In the genomic region with DNA sequence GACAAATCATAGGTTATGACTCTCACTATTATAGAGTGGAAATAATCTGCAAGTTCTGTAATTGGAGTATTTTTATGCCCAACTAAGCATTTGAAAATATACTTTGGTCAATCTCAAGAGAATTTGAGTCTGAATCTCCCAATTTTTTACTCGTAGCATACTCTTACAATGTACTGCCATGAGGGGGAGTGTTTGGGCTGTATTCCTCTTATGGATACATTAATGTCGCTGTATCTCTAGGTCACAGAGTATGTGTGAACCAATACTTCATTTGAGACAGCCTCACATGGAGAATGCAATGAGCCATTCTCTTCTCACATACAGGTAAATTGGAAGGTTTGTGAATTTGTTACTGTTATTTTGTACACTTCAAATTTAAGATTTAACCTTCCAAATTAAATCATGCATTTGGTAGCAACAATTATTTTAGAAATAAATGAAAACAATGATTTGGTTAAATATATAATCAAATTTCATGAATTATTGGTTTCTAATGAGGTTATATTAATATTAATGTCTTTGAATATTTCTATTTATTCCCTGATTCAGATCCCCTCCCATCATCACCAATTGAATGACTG, we compare ENCODE assay signal across 8 cellular contexts. TPM values are rescaled to one million over a fixed set of nuclear protein-coding genes. Genes with fewer than 3 reads are reported as not detected.
DNase-seq lines count a peak whose midpoint lies in the region; ATAC-seq, FAIRE-seq and TF ChIP-seq lines count a peak whose summit lies in the region.

No MANE protein-coding gene starts in this region.

- no peak overlapping the region for H3K9ac ChIP-seq in liver (ENCODE audit: low read depth in 1 of 2, low read length in 2 of 2)

- TF ChIP-seq RAD21 in liver (IDR thresholded peaks at IDR 0.05): peak; percentile 79 to 84

- H3K27me3 ChIP-seq in Peyer's patch (no peaks in the 10 kb centered on the region), liver (ENCODE audit: control insufficient read depth in 4 of 4, insufficient read depth in 4 of 4, low read length in 3 of 4) (peaks cover 0 to 4% (median 1%) of the 10 kb centered on the region in 4 donors), aorta (ENCODE audit: control insufficient read depth in 1 of 2, insufficient read depth in 2 of 2, low read length in 1 of 2) (no peaks in the 10 kb centered on the region)

- H3K9me3 ChIP-seq in Peyer's patch: no peaks in the 10 kb centered on the region
- H3K9me3 ChIP-seq in liver (ENCODE audit: control insufficient read depth in 4 of 4, low read length in 3 of 4): no peaks in the 10 kb centered on the region
- no peaks in the 10 kb centered on the region for H3K9me3 ChIP-seq in aorta (ENCODE audit: control insufficient read depth, low read length)

- peak in 5 of 6 experiments; percentile 11 to 68 (median 60) for DNase-seq in stimulated activated naive CD4-positive, alpha-beta T cell (lab: John Stamatoyannopoulos, UW)
- DNase-seq in stimulated activated naive CD4-positive, alpha-beta T cell treated with Interleukin-2 at 50 U/mL for 16 hours (lab: John Stamatoyannopoulos, UW): no peak
- peak; percentile 12 for DNase-seq in H54 (ENCODE audit: insufficient read length, low spot score)
- peak; percentile 41 for DNase-seq in KG1 (lab: John Stamatoyannopoulos, UW)
- DNase-seq in Peyer's patch: peak in 1 of 3 donors; percentile 54
- peak; percentile 66 for DNase-seq in cerebellar cortex (ENCODE audit: low spot score)
- no peak for DNase-seq in aorta

- H3K4me1 ChIP-seq in Peyer's patch: no peaks in the 10 kb centered on the region
- H3K4me1 ChIP-seq in liver (ENCODE audit: control insufficient read depth in 4 of 4, insufficient read depth in 4 of 4, low read length in 3 of 4): no peaks in the 10 kb centered on the region
- H3K4me1 ChIP-seq in aorta (ENCODE audit: control insufficient read depth in 1 of 2, insufficient read depth in 2 of 2, low read length in 2 of 2): no peaks in the 10 kb centered on the region

- TF ChIP-seq CTCF in Peyer's patch (IDR thresholded peaks at IDR 0.05): peak in 5 of 6 experiments; percentile 69 to 89 (median 87)
- peak; percentile 37 for TF ChIP-seq CTCF in liver (IDR thresholded peaks at IDR 0.05; ENCODE audit: low read depth, low read length, missing input control)

- 7% methylated on average over 2 of the region's 2 CpGs for WGBS in liver
- 0 to 2% methylated on average over 2 of the region's 2 CpGs for WGBS in aorta, 2 donors

- peak; percentile 86 for ATAC-seq in aorta (ENCODE audit: low FRiP score)

- intact Hi-C loops in aorta (cut with DNase I): loop anchor here in 1 of 2 donors (2.0 kb wide), 1 partner anchor 191 kb away; no protein-coding TSS in a partner anchor

- H3K4me3 ChIP-seq in Peyer's patch: no peak overlapping the region
- H3K4me3 ChIP-seq in liver (ENCODE audit: low read depth in 1 of 3, low read length in 3 of 3): no peak overlapping the region
- H3K4me3 ChIP-seq in aorta (ENCODE audit: low read length in 2 of 2): no peak overlapping the region

- TF ChIP-seq POLR2A in H54 (IDR thresholded peaks at IDR 0.05; ENCODE audit: low read depth, low read length) (no peak), Peyer's patch (IDR thresholded peaks at IDR 0.05) (no peak)

- H3K27ac ChIP-seq in Peyer's patch: no peak overlapping the region
- no peak overlapping the region for H3K27ac ChIP-seq in liver (ENCODE audit: low read depth in 1 of 2, low read length in 2 of 2)
- no peak overlapping the region for H3K27ac ChIP-seq in aorta (ENCODE audit: low read depth in 1 of 2, low read length in 2 of 2)

- peak; percentile 90 for FAIRE-seq in H54 (lab: Jason Lieb, UNC)

- H3K36me3 ChIP-seq in Peyer's patch (no peaks in the 10 kb centered on the region), liver (ENCODE audit: control insufficient read depth in 4 of 4, insufficient read depth in 3 of 4, low read depth in 1 of 4, low read length in 3 of 4) (no peaks in the 10 kb centered on the region), aorta (ENCODE audit: control insufficient read depth in 1 of 2, insufficient read depth in 2 of 2, low read length in 1 of 2) (no peaks in the 10 kb centered on the region)

TF ChIP-seq in liver, 16 proteins besides CTCF, POLR2A, EP300 and RAD21:
- TF ChIP-seq TAF1 (conservative IDR thresholded peaks at IDR 0.05) (no peak), RXRA (IDR thresholded peaks at IDR 0.05) (no peak), NR2F2 (IDR thresholded peaks at IDR 0.05) (no peak), JUND (IDR thresholded peaks at IDR 0.05) (no peak), FOXA2 (IDR thresholded peaks at IDR 0.05) (no peak), YY1 (IDR thresholded peaks at IDR 0.05) (no peak), EGR1 (IDR thresholded peaks at IDR 0.05; ENCODE audit: low read depth in 2 of 2) (no peak), HNF4G (IDR thresholded peaks at IDR 0.05) (no peak), GABPA (IDR thresholded peaks at IDR 0.05 in 1 of 2, conservative IDR thresholded peaks at IDR 0.05 in 1 of 2) (no peak), HNF4A (conservative IDR thresholded peaks at IDR 0.05) (no peak)
- TF ChIP-seq, protein P1, sequence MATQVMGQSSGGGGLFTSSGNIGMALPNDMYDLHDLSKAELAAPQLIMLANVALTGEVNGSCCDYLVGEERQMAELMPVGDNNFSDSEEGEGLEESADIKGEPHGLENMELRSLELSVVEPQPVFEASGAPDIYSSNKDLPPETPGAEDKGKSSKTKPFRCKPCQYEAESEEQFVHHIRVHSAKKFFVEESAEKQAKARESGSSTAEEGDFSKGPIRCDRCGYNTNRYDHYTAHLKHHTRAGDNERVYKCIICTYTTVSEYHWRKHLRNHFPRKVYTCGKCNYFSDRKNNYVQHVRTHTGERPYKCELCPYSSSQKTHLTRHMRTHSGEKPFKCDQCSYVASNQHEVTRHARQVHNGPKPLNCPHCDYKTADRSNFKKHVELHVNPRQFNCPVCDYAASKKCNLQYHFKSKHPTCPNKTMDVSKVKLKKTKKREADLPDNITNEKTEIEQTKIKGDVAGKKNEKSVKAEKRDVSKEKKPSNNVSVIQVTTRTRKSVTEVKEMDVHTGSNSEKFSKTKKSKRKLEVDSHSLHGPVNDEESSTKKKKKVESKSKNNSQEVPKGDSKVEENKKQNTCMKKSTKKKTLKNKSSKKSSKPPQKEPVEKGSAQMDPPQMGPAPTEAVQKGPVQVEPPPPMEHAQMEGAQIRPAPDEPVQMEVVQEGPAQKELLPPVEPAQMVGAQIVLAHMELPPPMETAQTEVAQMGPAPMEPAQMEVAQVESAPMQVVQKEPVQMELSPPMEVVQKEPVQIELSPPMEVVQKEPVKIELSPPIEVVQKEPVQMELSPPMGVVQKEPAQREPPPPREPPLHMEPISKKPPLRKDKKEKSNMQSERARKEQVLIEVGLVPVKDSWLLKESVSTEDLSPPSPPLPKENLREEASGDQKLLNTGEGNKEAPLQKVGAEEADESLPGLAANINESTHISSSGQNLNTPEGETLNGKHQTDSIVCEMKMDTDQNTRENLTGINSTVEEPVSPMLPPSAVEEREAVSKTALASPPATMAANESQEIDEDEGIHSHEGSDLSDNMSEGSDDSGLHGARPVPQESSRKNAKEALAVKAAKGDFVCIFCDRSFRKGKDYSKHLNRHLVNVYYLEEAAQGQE (IDR thresholded peaks at IDR 0.05): no peak
- TF ChIP-seq, protein P2, sequence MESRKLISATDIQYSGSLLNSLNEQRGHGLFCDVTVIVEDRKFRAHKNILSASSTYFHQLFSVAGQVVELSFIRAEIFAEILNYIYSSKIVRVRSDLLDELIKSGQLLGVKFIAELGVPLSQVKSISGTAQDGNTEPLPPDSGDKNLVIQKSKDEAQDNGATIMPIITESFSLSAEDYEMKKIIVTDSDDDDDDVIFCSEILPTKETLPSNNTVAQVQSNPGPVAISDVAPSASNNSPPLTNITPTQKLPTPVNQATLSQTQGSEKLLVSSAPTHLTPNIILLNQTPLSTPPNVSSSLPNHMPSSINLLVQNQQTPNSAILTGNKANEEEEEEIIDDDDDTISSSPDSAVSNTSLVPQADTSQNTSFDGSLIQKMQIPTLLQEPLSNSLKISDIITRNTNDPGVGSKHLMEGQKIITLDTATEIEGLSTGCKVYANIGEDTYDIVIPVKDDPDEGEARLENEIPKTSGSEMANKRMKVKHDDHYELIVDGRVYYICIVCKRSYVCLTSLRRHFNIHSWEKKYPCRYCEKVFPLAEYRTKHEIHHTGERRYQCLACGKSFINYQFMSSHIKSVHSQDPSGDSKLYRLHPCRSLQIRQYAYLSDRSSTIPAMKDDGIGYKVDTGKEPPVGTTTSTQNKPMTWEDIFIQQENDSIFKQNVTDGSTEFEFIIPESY (IDR thresholded peaks at IDR 0.05): no peak
- TF ChIP-seq, protein P3, sequence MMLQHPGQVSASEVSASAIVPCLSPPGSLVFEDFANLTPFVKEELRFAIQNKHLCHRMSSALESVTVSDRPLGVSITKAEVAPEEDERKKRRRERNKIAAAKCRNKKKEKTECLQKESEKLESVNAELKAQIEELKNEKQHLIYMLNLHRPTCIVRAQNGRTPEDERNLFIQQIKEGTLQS (IDR thresholded peaks at IDR 0.05): no peak

RNA-seq across cellular contexts. Expression of a gene that starts 5.5 kb away (rescaled TPM):
- total RNA-seq in Peyer's patch: 10 to 100 TPM in 1 of 4 donors, 1 to 10 TPM in 3; 3.7 to 15.4 (median 7.1) TPM
- under 1 TPM; 0.25 to 0.28 TPM for total RNA-seq in liver
- polyA plus RNA-seq in liver: under 1 TPM; 0.10 to 0.15 TPM
- total RNA-seq in aorta: 10 to 100 TPM; 28.2 to 45.3 TPM
- polyA plus RNA-seq in aorta: 10 to 100 TPM; 15.8 to 31.7 TPM

RNA-seq across cellular contexts. Expression of a gene that starts 33.4 kb away (rescaled TPM):
- total RNA-seq in Peyer's patch (10 to 100 TPM in 1 of 4 donors, 1 to 10 TPM in 1, under 1 TPM in 1, not detected in 1; 0.67 to 12.4 (median 1.7) TPM), liver (under 1 TPM in 1 of 2 donors, not detected in 1; 0.28 TPM), aorta (under 1 TPM; 0.29 to 0.81 TPM)
- polyA plus RNA-seq in liver (not detected), aorta (not detected)

Comparison
In these comparisons a context has a peak if more than half of its experiments do, and no peak if none do; other contexts are left out.
1. DNase-seq: peak in stimulated activated naive CD4-positive, alpha-beta T cell (5 of 6), H54 (single experiment), KG1 (single experiment) and cerebellar cortex (single experiment); none in stimulated activated naive CD4-positive, alpha-beta T cell treated with Interleukin-2 at 50 U/mL for 16 hours (single experiment) and aorta (0 of 2).